18 cellular contexts compared by ENCODE assay signal in the genomic region with DNA sequence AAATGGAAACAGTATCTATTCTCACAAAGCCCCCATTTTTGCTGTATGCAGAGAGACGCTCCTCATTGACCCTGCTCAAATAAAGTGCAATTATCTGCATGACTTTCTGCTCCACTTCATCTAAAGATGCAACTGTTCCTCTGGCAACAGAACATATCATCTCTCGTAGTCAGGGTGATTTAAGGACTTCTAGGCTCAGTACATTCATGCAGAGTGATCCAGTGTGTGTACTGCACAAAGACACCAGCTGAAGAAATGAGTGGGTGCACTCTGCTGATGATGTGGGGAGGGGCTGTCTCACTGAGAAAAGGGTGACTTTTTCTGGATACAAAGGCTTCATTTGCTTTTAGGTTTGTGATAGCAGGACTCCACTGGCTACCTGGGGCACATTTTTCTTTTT.
DNase-seq lines count a peak whose midpoint lies in the region; FAIRE-seq lines count a peak whose summit lies in the region.
"Had no signal": no experiment of that assay in that cellular context is flagged by ENCODE, and none has a peak within 500 bp of the region (broad histone marks: within the 10 kb centered on the region; RNA-seq: fewer than 3 reads in every experiment).

No MANE protein-coding gene starts in this region.

- peak in 2 of 3 experiments; percentile 27 to 77 for DNase-seq in NCI-H1417 (lab: John Stamatoyannopoulos, UW)
- DNase-seq in NCI-H1417 treated with DMSO at 0.1 percent for 48 hours (lab: John Stamatoyannopoulos, UW), result no peak
- peak; percentile 58 for DNase-seq in NCI-H1694 (lab: John Stamatoyannopoulos, UW)
- DNase-seq in NCI-H69 (lab: John Stamatoyannopoulos, UW), result peak; percentile 71
- peak; percentile 18 for DNase-seq in putamen (ENCODE audit: low spot score)
- no peak for DNase-seq in dedifferentiated amniotic fluid mesenchymal stem cell (ENCODE audit: extremely low spot score)
- DNase-seq in HTR-8/SVneo (ENCODE audit: insufficient read length, low spot score), result no peak
- no peak for DNase-seq in activated T-cell treated with anti-CD3 and anti-CD28 coated beads, Interleukin-2, amount 50 U/mL, for 48 hours
- DNase-seq: CD4-positive, CD25-positive, alpha-beta regulatory T cell; DMS79 treated with DMSO at 0.1 percent for 48 hours; NCI-H1092; NCI-H1436 treated with DMSO at 0.1 percent for 48 hours; NCI-H526 treated with DMSO at 0.1 percent for 48 hours; NK-92 treated with Interleukin-12 subunit alpha and Interleukin-12 subunit beta, amount 100 ng/mL, for 24 hours; PC-3; SJCRH30; T-helper 17 cell had no signal

- FAIRE-seq in HTR-8/SVneo (lab: Jason Lieb, UNC), result no peak
- FAIRE-seq: GM12892 had no signal

Comparison
In these comparisons a context has a peak if more than half of its experiments do, and no peak if none do; other contexts are left out.
1. DNase-seq: peak in NCI-H1417 (2 of 3), NCI-H1694 (single experiment), NCI-H69 (single experiment) and putamen (single experiment); none in NCI-H1417 treated with DMSO at 0.1 percent for 48 hours (single experiment), dedifferentiated amniotic fluid mesenchymal stem cell (single experiment), HTR-8/SVneo (single experiment) and activated T-cell treated with anti-CD3 and anti-CD28 coated beads, Interleukin-2, amount 50 U/mL, for 48 hours (0 of 2).